Comparison of ENCODE assay signal across 28 cellular contexts in the genomic region with DNA sequence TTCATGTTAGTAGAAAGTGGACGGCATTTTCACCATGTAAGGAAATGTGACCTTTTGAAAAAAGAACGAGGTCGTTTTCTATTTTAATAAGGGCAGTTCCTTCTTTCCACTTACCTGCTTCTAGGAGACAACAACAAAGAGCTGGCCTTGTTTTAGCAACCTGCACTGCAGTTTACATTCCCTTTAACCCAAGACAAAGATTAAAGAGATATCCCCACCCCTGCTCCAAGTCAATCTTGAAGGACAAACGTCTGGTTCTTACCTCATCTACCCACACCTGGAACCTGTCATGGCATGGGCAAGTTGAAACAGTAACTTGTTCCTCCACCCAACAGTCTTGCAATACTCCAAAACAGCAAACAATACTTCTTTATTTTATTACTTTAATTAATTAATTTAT. TPM values are rescaled to one million over a fixed set of nuclear protein-coding genes. Genes with fewer than 3 reads are reported as not detected.
A peak's percentile ranks its signal among the peaks of the same experiment; 100 is the strongest.
DNase-seq lines count a peak whose midpoint lies in the region; ATAC-seq, FAIRE-seq and TF ChIP-seq lines count a peak whose summit lies in the region.
"Had no signal": no experiment of that assay in that cellular context is flagged by ENCODE, and none has a peak within 500 bp of the region (broad histone marks: within the 10 kb centered on the region; RNA-seq: fewer than 3 reads in every experiment).

No MANE protein-coding gene starts in this region.

- no peak overlapping the region for H3K4me3 ChIP-seq in prostate gland
- H3K4me3 ChIP-seq: lower lobe of right lung, MG63, transverse colon had no signal

- FAIRE-seq in D721Med (lab: Jason Lieb, UNC) (no peak), urothelium cell line (lab: Jason Lieb, UNC) (no peak)
- FAIRE-seq: GM19239 had no signal

- intact Hi-C loops in MCF 10A (cut with micrococcal nuclease) (no loop called here), prostate gland (cut with DNase I) (no loop called here)

- CTCF ChIA-PET in MCF 10A (lab: Yijun Ruan, JAX): no interaction called here

- TF ChIP-seq CTCF in MCF 10A (IDR thresholded peaks at IDR 0.05; ENCODE audit: unreplicated experiment) (no peak), foreskin keratinocyte (conservative IDR thresholded peaks at IDR 0.05) (no peak), prostate gland (IDR thresholded peaks at IDR 0.05) (no peak), D721Med (IDR thresholded peaks at IDR 0.05; ENCODE audit: insufficient read depth, missing control alignments) (no peak)

- no peaks in the 10 kb centered on the region for H3K27me3 Mint-ChIP-seq in MCF 10A (ENCODE audit: insufficient read depth, unreplicated experiment)
- H3K27me3 Mint-ChIP-seq: CD8-positive, alpha-beta memory T cell; central memory CD8-positive, alpha-beta T cell; stimulated activated naive CD8-positive, alpha-beta T cell treated with anti-CD3 and anti-CD28 coated beads, Interleukin-15, amount 100 ng/mL, for 72 hours had no signal

- H3K27ac Mint-ChIP-seq in MCF 10A (ENCODE audit: low read depth, unreplicated experiment): peak overlapping the region; percentile 85
- H3K27ac Mint-ChIP-seq: activated CD8-positive, alpha-beta T cell treated with anti-CD3 and anti-CD28 coated beads, Interleukin-2, amount 10 ng/mL, durations not matched to agents 7 days and 5 days; CD8-positive, alpha-beta memory T cell; nephron progenitor cell had no signal

- H3K27me3 ChIP-seq in foreskin keratinocyte: no peaks in the 10 kb centered on the region
- H3K27me3 ChIP-seq in prostate gland (replicated peaks; ENCODE audit: insufficient read depth): no peaks in the 10 kb centered on the region
- H3K27me3 ChIP-seq: BE2C, MG63, transverse colon had no signal

- H3K4me3 Mint-ChIP-seq in MCF 10A (ENCODE audit: unreplicated experiment): no peak overlapping the region
- H3K4me3 Mint-ChIP-seq: activated CD8-positive, alpha-beta T cell treated with anti-CD3 and anti-CD28 coated beads, Interleukin-2, amount 10 ng/mL, durations not matched to agents 7 days and 5 days; CD8-positive, alpha-beta memory T cell; central memory CD8-positive, alpha-beta T cell; nephron progenitor cell; stimulated activated naive CD8-positive, alpha-beta T cell treated with anti-CD3 and anti-CD28 coated beads, Interleukin-15, amount 100 ng/mL, for 72 hours had no signal

- DNase-seq in ELF-1 (ENCODE audit: low read depth, low spot score) (peak; percentile 35), MCF 10A (ENCODE audit: unreplicated experiment) (peak; percentile 82), foreskin keratinocyte (peak; percentile 98 to 99), prostate gland (ENCODE audit: low spot score) (peak; percentile 47), medulla oblongata (ENCODE audit: extremely low spot score) (no peak), Kasumi-1 (lab: John Stamatoyannopoulos, UW) (no peak), D721Med (ENCODE audit: insufficient read length, low spot score) (no peak), urothelium cell line (ENCODE audit: low spot score) (no peak)
- DNase-seq: ACHN; activated CD8-positive, alpha-beta T cell treated with anti-CD3 and anti-CD28 coated beads, Interleukin-2, amount 10 ng/mL, durations not matched to agents 7 days and 5 days; BE2C; CD8-positive, alpha-beta memory T cell; dermis blood vessel endothelial cell; DMS79 treated with DMSO at 0.1 percent for 48 hours; H7; lower lobe of right lung; MG63; NCI-H1417; NCI-H2081; NCI-H748 treated with DMSO at 0.1 percent for 48 hours; nephron progenitor cell; posterior cingulate gyrus; stimulated activated naive CD8-positive, alpha-beta T cell treated with anti-CD3 and anti-CD28 coated beads, Interleukin-15, amount 100 ng/mL, for 72 hours; T-helper 2 cell; transverse colon had no signal

- peaks cover 19% of the 10 kb centered on the region for H3K36me3 Mint-ChIP-seq in MCF 10A (ENCODE audit: insufficient read depth, unreplicated experiment)

- ATAC-seq in foreskin keratinocyte: peak; percentile 77
- ATAC-seq: activated CD8-positive, alpha-beta T cell treated with anti-CD3 and anti-CD28 coated beads, Interleukin-2, amount 10 ng/mL, durations not matched to agents 7 days and 5 days; lower lobe of right lung; SK-N-SH treated with all-trans-retinoic acid at 6 μM for 48 hours; stimulated activated naive CD8-positive, alpha-beta T cell treated with anti-CD3 and anti-CD28 coated beads, Interleukin-15, amount 100 ng/mL, for 72 hours had no signal

- H3K36me3 ChIP-seq in prostate gland: no peaks in the 10 kb centered on the region

- no peaks in the 10 kb centered on the region for H3K9me3 Mint-ChIP-seq in MCF 10A (ENCODE audit: unreplicated experiment)
- H3K9me3 Mint-ChIP-seq: CD8-positive, alpha-beta memory T cell; central memory CD8-positive, alpha-beta T cell; stimulated activated naive CD8-positive, alpha-beta T cell treated with anti-CD3 and anti-CD28 coated beads, Interleukin-15, amount 100 ng/mL, for 72 hours had no signal

- H3K9me3 ChIP-seq in prostate gland: no peaks in the 10 kb centered on the region
- H3K9me3 ChIP-seq: BE2C, lower lobe of right lung, MG63, transverse colon had no signal

- H3K27ac ChIP-seq in foreskin keratinocyte (peak overlapping the region; percentile 97), prostate gland (no peak overlapping the region)
- H3K27ac ChIP-seq: lower lobe of right lung, transverse colon had no signal

- BruUV-seq in MCF 10A (replicated peaks; lab: Mats Ljungman, UMichigan): no TSS peak

- 41% methylated on average over 4 of the region's 4 CpGs for WGBS in prostate gland

- H3K4me1 Mint-ChIP-seq in MCF 10A (ENCODE audit: insufficient read depth, unreplicated experiment): no peaks in the 10 kb centered on the region
- H3K4me1 Mint-ChIP-seq: central memory CD8-positive, alpha-beta T cell; stimulated activated naive CD8-positive, alpha-beta T cell treated with anti-CD3 and anti-CD28 coated beads, Interleukin-15, amount 100 ng/mL, for 72 hours had no signal

- no peak for TF ChIP-seq POLR2A in prostate gland (IDR thresholded peaks at IDR 0.05)

- H3K4me1 ChIP-seq in foreskin keratinocyte (peaks cover 10% of the 10 kb centered on the region), prostate gland (replicated peaks) (no peaks in the 10 kb centered on the region)
- H3K4me1 ChIP-seq: BE2C had no signal

- POLR2A ChIA-PET in MCF 10A (lab: Yijun Ruan, JAX): interaction anchor here (1.0 to 8.0 kb wide), 8 partner anchors 19 to 68 kb away, joined by 3 to 292 read pairs (median 4); a partner anchor contains a TSS

RNA-seq across cellular contexts. Expression of a gene that starts 32.7 kb away (rescaled TPM):
- total RNA-seq in MCF 10A (2022) (33.4 and 41.8 TPM in 2 replicates), foreskin keratinocyte (19.3 and 20.7 TPM in 2 replicates), prostate gland (10 to 100 TPM; 17.3 to 20.1 TPM)
- polyA plus RNA-seq in foreskin keratinocyte: 11.3 and 12.1 TPM in 2 replicates

RNA-seq across cellular contexts. Expression of a gene that starts 45.5 kb away (rescaled TPM):
- total RNA-seq in MCF 10A (2022) (92.6 and 115 TPM in 2 replicates), foreskin keratinocyte (31.5 and 34.4 TPM in 2 replicates), prostate gland (10 to 100 TPM; 59.9 to 84.1 TPM)
- 6.6 and 6.8 TPM in 2 replicates for polyA plus RNA-seq in foreskin keratinocyte

RNA-seq across cellular contexts. Expression of a gene that starts 58.8 kb away (rescaled TPM):
- total RNA-seq in MCF 10A (2022) (74.9 and 93.4 TPM in 2 replicates), foreskin keratinocyte (48.8 and 62.1 TPM in 2 replicates), prostate gland (10 to 100 TPM; 53.0 to 61.9 TPM)
- polyA plus RNA-seq in foreskin keratinocyte: 25.2 and 36.8 TPM in 2 replicates

RNA-seq across cellular contexts. Expression of a gene that starts 59.1 kb away (rescaled TPM):
- total RNA-seq in MCF 10A (2022) (18.0 and 26.1 TPM in 2 replicates), foreskin keratinocyte (37.0 and 42.8 TPM in 2 replicates), prostate gland (10 to 100 TPM; 10.8 to 28.6 TPM)
- polyA plus RNA-seq in foreskin keratinocyte: 17.5 and 20.2 TPM in 2 replicates

Comparison
In these comparisons a context has a peak if more than half of its experiments do, and no peak if none do; other contexts are left out.
1. DNase-seq: peak in ELF-1 (single experiment), MCF 10A (single experiment), foreskin keratinocyte (2 of 2) and prostate gland (single experiment); none in medulla oblongata (single experiment), Kasumi-1 (0 of 2), D721Med (single experiment) and urothelium cell line (single experiment).